Comparison of ENCODE assay signal across 1 cellular context in the genomic region with DNA sequence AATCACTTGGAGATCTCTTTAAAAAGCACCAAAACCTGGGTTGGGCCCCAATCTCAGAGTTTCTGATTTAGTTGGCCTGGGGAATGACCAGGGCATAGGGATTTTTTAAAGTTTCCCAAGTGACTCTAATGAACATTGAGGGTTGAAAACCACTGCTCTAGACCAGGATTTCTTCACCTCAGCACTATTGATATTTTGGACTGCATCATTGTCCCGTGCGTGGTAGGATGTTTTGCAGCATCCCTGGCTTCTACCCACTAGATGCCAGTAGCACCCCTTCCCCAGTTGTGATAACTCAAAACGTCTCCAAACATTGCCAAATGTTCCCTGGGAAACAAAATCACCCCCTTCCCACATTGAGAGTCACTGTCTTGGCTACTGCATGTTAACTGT.
TF ChIP-seq lines count a peak whose summit lies in the region.

No MANE protein-coding gene starts in this region.

TF ChIP-seq in GM12891, 5 proteins besides CTCF, POLR2A, EP300 and RAD21 (continued from another document):
- no peak for TF ChIP-seq POU2F2 (IDR thresholded peaks at IDR 0.05; ENCODE audit: low read depth, low read length)
